Comparison of ENCODE assay signal across 24 cellular contexts in the genomic region with DNA sequence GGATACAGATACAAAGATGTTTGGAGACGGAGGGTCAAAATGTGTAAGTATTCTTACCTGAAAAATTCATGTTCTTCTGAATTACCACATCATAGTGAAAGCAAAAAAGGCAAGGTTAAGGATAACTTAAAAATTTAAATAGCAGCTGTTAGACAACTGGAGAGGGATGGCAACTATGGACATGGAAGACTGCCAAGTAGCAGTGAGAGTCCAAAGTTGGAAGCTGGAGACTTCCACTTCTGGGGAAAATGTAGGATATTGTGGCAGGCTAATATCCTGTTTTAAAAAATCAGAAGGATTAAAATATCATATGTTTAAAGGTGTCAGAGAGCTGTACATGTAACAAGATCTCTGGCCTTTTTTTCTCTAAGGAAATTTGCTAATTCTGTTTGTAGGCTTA.
"Had no signal": no experiment of that assay in that cellular context is flagged by ENCODE, and none has a peak within 500 bp of the region (broad histone marks: within the 10 kb centered on the region; RNA-seq: fewer than 3 reads in every experiment).

No MANE protein-coding gene starts in this region.

- H3K27ac Mint-ChIP-seq: IgD-negative memory B cell had no signal

- H3K27ac ChIP-seq: HL-60, KMS-11, RWPE1 had no signal

- H3K9me3 Mint-ChIP-seq: IgD-negative memory B cell had no signal

- H3K4me3 ChIP-seq: K562 had no signal

- ATAC-seq: K562, Panc1, PC-3, SK-N-SH treated with all-trans-retinoic acid at 6 μM for 48 hours had no signal

- H3K9ac ChIP-seq: KMS-11 had no signal

- H3K4me2 ChIP-seq: KMS-11 had no signal

- H3K4me1 Mint-ChIP-seq: IgD-negative memory B cell had no signal

- H3K4me3 Mint-ChIP-seq: IgD-negative memory B cell had no signal

- DNase-seq: Kasumi-1; MV-4-11; NCI-H1048; NCI-H1105; NCI-H1417; NCI-H1436 treated with DMSO at 0.1 percent for 48 hours; NCI-H1694; NCI-H187 treated with DMSO at 0.1 percent for 48 hours; NCI-H2081; NCI-H2107; NCI-H2227 treated with DMSO at 0.1 percent for 48 hours; NCI-H524; NCI-H526 treated with DMSO at 0.1 percent for 48 hours; NCI-H748 treated with DMSO at 0.1 percent for 48 hours; NK-92 treated with Interleukin-12 subunit alpha and Interleukin-12 subunit beta, amount 100 ng/mL, for 24 hours; PC-3; SHP77 had no signal

- H3K27me3 Mint-ChIP-seq: IgD-negative memory B cell had no signal
